ENCODE assay signal across 14 cellular contexts in the genomic region with DNA sequence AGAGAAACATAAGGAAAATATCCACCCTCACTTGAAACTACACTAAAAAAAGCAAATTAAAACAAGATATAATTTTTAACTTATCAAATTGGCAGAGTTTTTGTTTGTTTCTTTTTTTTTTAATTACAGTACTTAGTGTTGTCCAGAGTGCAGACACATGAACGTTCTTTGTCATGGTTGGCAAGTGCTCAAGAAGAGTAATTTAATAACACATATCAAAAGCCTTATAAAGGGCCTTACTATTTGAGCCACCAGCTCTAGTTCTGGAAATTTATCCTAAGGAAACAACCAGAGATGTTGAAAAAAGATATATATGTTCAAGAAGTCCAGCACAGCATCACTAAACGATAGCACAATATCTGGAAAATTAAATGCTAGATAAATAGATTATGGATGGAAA.
"Had no signal": no experiment of that assay in that cellular context is flagged by ENCODE, and none has a peak within 500 bp of the region (broad histone marks: within the 10 kb centered on the region; RNA-seq: fewer than 3 reads in every experiment).

No MANE protein-coding gene starts in this region.

- ATAC-seq: naive thymus-derived CD8-positive, alpha-beta T cell; stimulated activated naive CD8-positive, alpha-beta T cell treated with anti-CD3 and anti-CD28 coated beads, Interleukin-15, Interleukin-2, amounts not matched to agents 100 U/mL and 50 U/mL, for 24 hours had no signal

- DNase-seq: activated CD4-positive, alpha-beta T cell treated with anti-CD3 and anti-CD28 coated beads, Interleukin-2, amount 50 U/mL, for 4 hours; activated CD4-positive, CD25-positive, alpha-beta regulatory T cell treated with anti-CD3 and anti-CD28 coated beads, Interleukin-2, amount 50 U/mL, for 72 hours; cortex of kidney; erythroblast; glutamatergic neuron; naive thymus-derived CD8-positive, alpha-beta T cell; occipital lobe; stimulated activated CD4-positive, alpha-beta T cell treated with anti-CD3 and anti-CD28 coated beads, Interleukin-2, amount 100 ng/mL, for 48 hours; stimulated activated CD8-positive, alpha-beta memory T cell treated with anti-CD3 and anti-CD28 coated beads, Interleukin-4, amount 100 ng/mL, for 48 hours; stimulated activated naive CD8-positive, alpha-beta T cell treated with anti-CD3 and anti-CD28 coated beads, Interleukin-15, Interleukin-2, amounts not matched to agents 100 U/mL and 50 U/mL, for 24 hours; upper lobe of left lung had no signal

- H3K27ac ChIP-seq: cardiac muscle cell, suprapubic skin, upper lobe of left lung had no signal

- H3K27me3 Mint-ChIP-seq: naive thymus-derived CD8-positive, alpha-beta T cell had no signal

- H3K4me3 ChIP-seq: cardiac muscle cell, lung, suprapubic skin, upper lobe of left lung had no signal

- H3K9me3 ChIP-seq: suprapubic skin, upper lobe of left lung had no signal

- H3K36me3 ChIP-seq: cardiac muscle cell, suprapubic skin, upper lobe of left lung had no signal

- H3K4me3 Mint-ChIP-seq: naive thymus-derived CD8-positive, alpha-beta T cell had no signal

- H3K27me3 ChIP-seq: cardiac muscle cell, suprapubic skin, upper lobe of left lung had no signal

- H3K9me3 Mint-ChIP-seq: naive thymus-derived CD8-positive, alpha-beta T cell had no signal
